ENCODE assay signal across 8 cellular contexts in genomic region chr2:230447455-230448451, GRCh38. TPM values are rescaled to one million over a fixed set of nuclear protein-coding genes. Genes with fewer than 3 reads are reported as not detected.
A peak's percentile ranks its signal among the peaks of the same experiment; 100 is the strongest.
DNase-seq lines count a peak whose midpoint lies in the region; ATAC-seq and TF ChIP-seq lines count a peak whose summit lies in the region.

No MANE protein-coding gene starts in this region.

- H3K27me3 Mint-ChIP-seq in activated CD4-positive, alpha-beta memory T cell treated with anti-CD3 and anti-CD28 coated beads for 36 hours, result no peaks in the 10 kb centered on the region

- H3K4me3 Mint-ChIP-seq in activated CD4-positive, alpha-beta memory T cell treated with anti-CD3 and anti-CD28 coated beads for 36 hours, result peak overlapping the region; percentile 40

- no peaks in the 10 kb centered on the region for H3K27me3 ChIP-seq in left ventricle myocardium inferior (ENCODE audit: low read depth)
- H3K27me3 ChIP-seq in right atrium auricular region, result no peaks in the 10 kb centered on the region

- POLR2A ChIA-PET in activated CD4-positive, alpha-beta memory T cell treated with anti-CD3 and anti-CD28 coated beads for 36 hours (lab: Charles Lee), result interaction anchor here (0.7 to 1.3 kb wide), 6 partner anchors 12 to 245 kb away, joined by 3 to 4 read pairs (median 4); partner anchors contain the start of gene SP140

- intact Hi-C loops in activated CD4-positive, alpha-beta memory T cell treated with anti-CD3 and anti-CD28 coated beads for 36 hours (cut with micrococcal nuclease), result loop anchor here (2.0 to 10.0 kb wide), 5 partner anchors 25 to 347 kb away; partner anchors contain the start of gene SP140
- intact Hi-C loops in left ventricle myocardium inferior (cut with micrococcal nuclease), result no loop called here

- peaks cover 4% of the 10 kb centered on the region for H3K4me1 ChIP-seq in left ventricle myocardium inferior
- H3K4me1 ChIP-seq in right atrium auricular region, result peaks cover 0 to 3% of the 10 kb centered on the region in 2 donors

- CTCF ChIA-PET in activated CD4-positive, alpha-beta memory T cell treated with anti-CD3 and anti-CD28 coated beads for 36 hours (lab: Charles Lee), result interaction anchor here (1.0 kb wide), 2 partner anchors 12 to 48 kb away, joined by 3 read pairs; no protein-coding TSS in a partner anchor

- peaks cover 93% of the 10 kb centered on the region for H3K36me3 ChIP-seq in left ventricle myocardium inferior
- H3K36me3 ChIP-seq in right atrium auricular region, result peaks cover 72% of the 10 kb centered on the region

- no peak for TF ChIP-seq CTCF in left ventricle myocardium inferior (IDR thresholded peaks at IDR 0.05; ENCODE audit: borderline replicate concordance)
- TF ChIP-seq CTCF in right atrium auricular region (IDR thresholded peaks at IDR 0.05), result no peak

- H3K4me3 ChIP-seq in left ventricle myocardium inferior (no peak overlapping the region), right atrium auricular region (no peak overlapping the region)

- H3K27ac ChIP-seq in left ventricle myocardium inferior (replicated peaks) (no peak overlapping the region), right atrium auricular region (no peak overlapping the region)

- H3K9me3 Mint-ChIP-seq in activated CD4-positive, alpha-beta memory T cell treated with anti-CD3 and anti-CD28 coated beads for 36 hours, result no peaks in the 10 kb centered on the region

- H3K9me3 ChIP-seq in left ventricle myocardium inferior (replicated peaks) (no peaks in the 10 kb centered on the region), right atrium auricular region (no peaks in the 10 kb centered on the region)

- H3K36me3 Mint-ChIP-seq in activated CD4-positive, alpha-beta memory T cell treated with anti-CD3 and anti-CD28 coated beads for 36 hours, result peaks cover 76% of the 10 kb centered on the region

- ATAC-seq in HG03045 (IDR thresholded peaks at IDR 0.05; ENCODE audit: unreplicated experiment), result peak; percentile 81

- H3K27ac Mint-ChIP-seq in activated CD4-positive, alpha-beta memory T cell treated with anti-CD3 and anti-CD28 coated beads for 36 hours, result peak overlapping the region; percentile 80

- H3K4me1 Mint-ChIP-seq in activated CD4-positive, alpha-beta memory T cell treated with anti-CD3 and anti-CD28 coated beads for 36 hours (ENCODE audit: low read depth), result peaks cover 59% of the 10 kb centered on the region

- DNase-seq in stimulated activated CD4-positive, alpha-beta T cell treated with anti-CD3 and anti-CD28 coated beads, Interleukin-15, amount 100 ng/mL, for 24 hours, result peak; percentile 47
- DNase-seq in stimulated activated CD4-positive, alpha-beta T cell treated with anti-CD3 and anti-CD28 coated beads, Interleukin-4, amount 100 ng/mL, for 1 hour, result no peak
- peak; percentile 53 for DNase-seq in activated CD4-positive, alpha-beta memory T cell treated with anti-CD3 and anti-CD28 coated beads for 36 hours
- no peak for DNase-seq in left ventricle myocardium inferior
- no peak for DNase-seq in NK-92 treated with Interleukin-12 subunit alpha and Interleukin-12 subunit beta, amount 100 ng/mL, for 24 hours (lab: John Stamatoyannopoulos, UW)
- no peak for DNase-seq in right atrium auricular region (ENCODE audit: low spot score)
- no peak for DNase-seq in NCI-H510A (lab: John Stamatoyannopoulos, UW)

RNA-seq across cellular contexts. Expression of gene SP100, which starts 31.8 kb away (rescaled TPM):
- 100 to 1,000 TPM; 152 to 157 TPM for total RNA-seq in activated CD4-positive, alpha-beta memory T cell treated with anti-CD3 and anti-CD28 coated beads for 36 hours
- total RNA-seq in left ventricle myocardium inferior, result 76.9 TPM
- total RNA-seq in right atrium auricular region, result 10 to 100 TPM; 66.5 to 80.1 TPM

Comparison
In these comparisons a context has a peak if more than half of its experiments do, and no peak if none do; other contexts are left out.
1. DNase-seq: peak in stimulated activated CD4-positive, alpha-beta T cell treated with anti-CD3 and anti-CD28 coated beads, Interleukin-15, amount 100 ng/mL, for 24 hours (single experiment) and activated CD4-positive, alpha-beta memory T cell treated with anti-CD3 and anti-CD28 coated beads for 36 hours (single experiment); none in stimulated activated CD4-positive, alpha-beta T cell treated with anti-CD3 and anti-CD28 coated beads, Interleukin-4, amount 100 ng/mL, for 1 hour (single experiment), left ventricle myocardium inferior (single experiment), NK-92 treated with Interleukin-12 subunit alpha and Interleukin-12 subunit beta, amount 100 ng/mL, for 24 hours (single experiment), right atrium auricular region (single experiment) and NCI-H510A (single experiment).